Comparison of ENCODE assay signal across 12 cellular contexts in genomic region chr21:15001773-15002647, GRCh38.
DNase-seq lines count a peak whose midpoint lies in the region; ATAC-seq lines count a peak whose summit lies in the region.
"Had no signal": no experiment of that assay in that cellular context is flagged by ENCODE, and none has a peak within 500 bp of the region (broad histone marks: within the 10 kb centered on the region; RNA-seq: fewer than 3 reads in every experiment).

No MANE protein-coding gene starts in this region.

- H3K27ac ChIP-seq in substantia nigra (ENCODE audit: low read depth, low read length, poor library complexity, severe bottlenecking): no peak overlapping the region

- H3K27ac Mint-ChIP-seq in stimulated activated memory B cell treated with anti-CD40 and anti-IgM and Interleukin-4, amounts not matched to agents 10 μg/mL and 1 μg/mL and 100 μg/mL, for 72 hours: no peak overlapping the region
- H3K27ac Mint-ChIP-seq: activated naive CD4-positive, alpha-beta T cell treated with anti-CD3 and anti-CD28 coated beads, Interleukin-2, amount 50 U/mL, for 72 hours; stimulated activated naive CD8-positive, alpha-beta T cell treated with anti-CD3 and anti-CD28 coated beads, Interleukin-15, Interleukin-2, amounts not matched to agents 100 ng/mL and 50 ng/mL, for 24 hours; T-helper 1 cell treated with Interleukin-12 subunit alpha and Interleukin-12 subunit beta and Interleukin-4 antibody, amounts not matched to agents 30 μg/mL and 1 μg/mL, for 36 hours had no signal

- H3K4me3 Mint-ChIP-seq in stimulated activated memory B cell treated with anti-CD40 and anti-IgM and Interleukin-4, amounts not matched to agents 10 μg/mL and 1 μg/mL and 100 μg/mL, for 72 hours: no peak overlapping the region
- H3K4me3 Mint-ChIP-seq: stimulated activated naive CD8-positive, alpha-beta T cell treated with anti-CD3 and anti-CD28 coated beads, Interleukin-15, Interleukin-2, amounts not matched to agents 100 ng/mL and 50 ng/mL, for 24 hours; T-helper 1 cell treated with Interleukin-12 subunit alpha and Interleukin-12 subunit beta and Interleukin-4 antibody, amounts not matched to agents 30 μg/mL and 1 μg/mL, for 36 hours had no signal

- no peaks in the 10 kb centered on the region for H3K9me3 Mint-ChIP-seq in stimulated activated memory B cell treated with anti-CD40 and anti-IgM and Interleukin-4, amounts not matched to agents 10 μg/mL and 1 μg/mL and 100 μg/mL, for 72 hours
- H3K9me3 Mint-ChIP-seq: T-helper 1 cell treated with Interleukin-12 subunit alpha and Interleukin-12 subunit beta and Interleukin-4 antibody, amounts not matched to agents 30 μg/mL and 1 μg/mL, for 36 hours had no signal

- H3K27me3 Mint-ChIP-seq in stimulated activated memory B cell treated with anti-CD40 and anti-IgM and Interleukin-4, amounts not matched to agents 10 μg/mL and 1 μg/mL and 100 μg/mL, for 72 hours: no peaks in the 10 kb centered on the region
- H3K27me3 Mint-ChIP-seq: stimulated activated naive CD8-positive, alpha-beta T cell treated with anti-CD3 and anti-CD28 coated beads, Interleukin-15, Interleukin-2, amounts not matched to agents 100 ng/mL and 50 ng/mL, for 24 hours had no signal

- peak; percentile 94 for DNase-seq in NCI-H69 (lab: John Stamatoyannopoulos, UW)
- DNase-seq in pons (ENCODE audit: low spot score): no peak
- no peak for DNase-seq in NCI-H1436 (lab: John Stamatoyannopoulos, UW)
- DNase-seq in substantia nigra (lab: John Stamatoyannopoulos, UW): no peak
- DNase-seq: NCI-H1105, nucleus accumbens had no signal

- peaks cover 39% of the 10 kb centered on the region for H3K4me1 Mint-ChIP-seq in stimulated activated memory B cell treated with anti-CD40 and anti-IgM and Interleukin-4, amounts not matched to agents 10 μg/mL and 1 μg/mL and 100 μg/mL, for 72 hours

- ATAC-seq in GM19328 (IDR thresholded peaks at IDR 0.05; ENCODE audit: unreplicated experiment) (peak; percentile 74), HG02938 (IDR thresholded peaks at IDR 0.05; ENCODE audit: unreplicated experiment) (peak; percentile 92)
- ATAC-seq in stimulated activated memory B cell treated with anti-CD40 and anti-IgM and Interleukin-4, amounts not matched to agents 10 μg/mL and 1 μg/mL and 100 μg/mL, for 72 hours: peak; percentile 67

- peaks cover 5% of the 10 kb centered on the region for H3K36me3 Mint-ChIP-seq in stimulated activated memory B cell treated with anti-CD40 and anti-IgM and Interleukin-4, amounts not matched to agents 10 μg/mL and 1 μg/mL and 100 μg/mL, for 72 hours
